18 cellular contexts compared by ENCODE assay signal in the genomic region with DNA sequence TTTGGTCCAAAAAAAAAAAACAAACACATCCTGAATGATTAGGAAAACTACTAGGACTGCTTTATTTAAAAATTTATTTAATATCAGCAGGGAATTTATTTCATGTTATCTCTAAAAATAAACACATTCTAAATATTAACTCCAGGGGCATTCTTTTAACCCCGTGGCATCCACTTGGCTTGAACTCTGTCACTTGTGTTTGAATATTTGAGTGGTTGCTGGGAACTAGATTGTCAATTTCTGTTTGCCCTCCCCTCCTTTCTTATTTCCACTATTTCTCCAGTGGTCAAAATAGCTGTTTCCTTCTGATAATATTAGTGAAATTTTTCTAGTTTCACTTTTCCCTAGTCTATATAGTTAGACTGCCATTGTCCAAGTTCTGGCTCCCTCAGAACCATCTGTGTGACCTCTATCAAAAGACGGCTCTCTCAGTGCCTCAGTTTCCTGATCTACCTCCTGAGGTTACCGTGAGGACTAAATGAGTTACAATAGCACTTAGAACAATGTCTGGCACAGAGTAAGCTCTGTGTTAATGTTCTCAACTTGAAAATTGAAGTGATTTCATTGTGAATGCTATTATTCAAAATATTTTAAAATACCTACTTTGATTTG.
"Had no signal": no experiment of that assay in that cellular context is flagged by ENCODE, and none has a peak within 500 bp of the region (broad histone marks: within the 10 kb centered on the region; RNA-seq: fewer than 3 reads in every experiment).

No MANE protein-coding gene starts in this region.

- H3K27me3 ChIP-seq: gastrocnemius medialis, stomach, transverse colon had no signal

- H3K9me3 ChIP-seq: gastrocnemius medialis, psoas muscle, stomach, thoracic aorta, transverse colon had no signal

- H3K4me3 ChIP-seq: gastrocnemius medialis, psoas muscle, stomach, thoracic aorta, transverse colon had no signal

- H3K27ac ChIP-seq: gastrocnemius medialis, parathyroid adenoma, psoas muscle had no signal

- DNase-seq: effector memory CD8-positive, alpha-beta T cell; erythroblast; gastrocnemius medialis; glutamatergic neuron; immature natural killer cell; mammary epithelial cell; naive thymus-derived CD4-positive, alpha-beta T cell; nephron progenitor cell; psoas muscle; retina; small intestine; stimulated activated CD4-positive, alpha-beta T cell treated with anti-CD3 and anti-CD28 coated beads, Interleukin-12 subunit alpha, Interleukin-12 subunit beta, amount 100 ng/mL, for 4 hours; stimulated activated naive CD4-positive, alpha-beta T cell; stomach; substantia nigra; transverse colon had no signal

- H3K9ac ChIP-seq: parathyroid adenoma had no signal

- H3K36me3 ChIP-seq: gastrocnemius medialis, stomach, thoracic aorta, transverse colon had no signal

- H3K4me1 ChIP-seq: gastrocnemius medialis, parathyroid adenoma, psoas muscle had no signal

- ATAC-seq: effector memory CD8-positive, alpha-beta T cell; gastrocnemius medialis; naive thymus-derived CD4-positive, alpha-beta T cell; psoas muscle had no signal
